In the genomic region with DNA sequence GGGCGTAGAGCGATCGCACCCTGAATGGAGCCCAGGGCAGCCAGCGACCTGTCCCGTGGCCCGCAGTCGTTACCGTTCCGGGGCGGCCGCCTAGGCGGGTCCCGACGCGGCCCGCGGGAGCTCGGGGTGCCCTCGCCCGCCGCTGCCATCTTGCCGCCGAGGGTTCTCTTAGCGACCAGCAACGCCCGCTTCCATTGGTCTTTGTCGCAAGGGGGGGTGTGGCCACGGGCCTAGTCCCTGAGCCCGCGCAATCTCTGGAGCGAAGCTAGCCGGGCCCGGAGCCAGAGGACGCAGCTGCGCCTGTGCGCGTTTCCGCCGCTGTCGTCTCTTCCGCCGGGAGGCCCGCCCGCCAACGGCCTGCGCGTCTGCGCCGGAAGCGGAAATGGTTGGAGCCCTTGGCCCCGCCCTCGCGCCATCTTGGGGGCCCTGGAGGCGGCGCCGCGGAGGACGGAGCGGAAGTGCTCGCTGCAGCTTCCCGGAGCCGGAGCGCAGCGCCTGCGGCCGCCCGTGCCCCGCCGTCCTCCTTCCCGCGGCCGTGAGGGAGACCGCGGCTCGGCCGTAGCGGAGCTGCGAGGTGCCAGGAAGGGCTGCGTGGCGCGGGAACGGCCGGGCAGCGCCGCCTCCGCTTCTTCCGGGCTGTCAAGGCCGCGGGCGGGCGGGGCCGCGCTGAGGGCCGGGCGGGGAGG, we compare ENCODE assay signal across 1 cellular context.
TF ChIP-seq lines count a peak whose summit lies in the region.

A gene (minus strand): TSS at position 170 of the 686 bp plus-strand sequence. CDS start 21 bp downstream, at position 149.
A gene with protein sequence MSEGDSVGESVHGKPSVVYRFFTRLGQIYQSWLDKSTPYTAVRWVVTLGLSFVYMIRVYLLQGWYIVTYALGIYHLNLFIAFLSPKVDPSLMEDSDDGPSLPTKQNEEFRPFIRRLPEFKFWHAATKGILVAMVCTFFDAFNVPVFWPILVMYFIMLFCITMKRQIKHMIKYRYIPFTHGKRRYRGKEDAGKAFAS (plus strand): TSS at position 457 of the 686 bp plus-strand sequence. CDS start 3,950 bp downstream, outside the sequence.

TF ChIP-seq in HepG2, 621 proteins besides CTCF, POLR2A, EP300 and RAD21 (continues in another document):
- TF ChIP-seq, protein P1, sequence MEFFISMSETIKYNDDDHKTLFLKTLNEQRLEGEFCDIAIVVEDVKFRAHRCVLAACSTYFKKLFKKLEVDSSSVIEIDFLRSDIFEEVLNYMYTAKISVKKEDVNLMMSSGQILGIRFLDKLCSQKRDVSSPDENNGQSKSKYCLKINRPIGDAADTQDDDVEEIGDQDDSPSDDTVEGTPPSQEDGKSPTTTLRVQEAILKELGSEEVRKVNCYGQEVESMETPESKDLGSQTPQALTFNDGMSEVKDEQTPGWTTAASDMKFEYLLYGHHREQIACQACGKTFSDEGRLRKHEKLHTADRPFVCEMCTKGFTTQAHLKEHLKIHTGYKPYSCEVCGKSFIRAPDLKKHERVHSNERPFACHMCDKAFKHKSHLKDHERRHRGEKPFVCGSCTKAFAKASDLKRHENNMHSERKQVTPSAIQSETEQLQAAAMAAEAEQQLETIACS (CRISPR knock-in tag; IDR thresholded peaks at IDR 0.05): peak; percentile 73
- TF ChIP-seq, protein P2, sequence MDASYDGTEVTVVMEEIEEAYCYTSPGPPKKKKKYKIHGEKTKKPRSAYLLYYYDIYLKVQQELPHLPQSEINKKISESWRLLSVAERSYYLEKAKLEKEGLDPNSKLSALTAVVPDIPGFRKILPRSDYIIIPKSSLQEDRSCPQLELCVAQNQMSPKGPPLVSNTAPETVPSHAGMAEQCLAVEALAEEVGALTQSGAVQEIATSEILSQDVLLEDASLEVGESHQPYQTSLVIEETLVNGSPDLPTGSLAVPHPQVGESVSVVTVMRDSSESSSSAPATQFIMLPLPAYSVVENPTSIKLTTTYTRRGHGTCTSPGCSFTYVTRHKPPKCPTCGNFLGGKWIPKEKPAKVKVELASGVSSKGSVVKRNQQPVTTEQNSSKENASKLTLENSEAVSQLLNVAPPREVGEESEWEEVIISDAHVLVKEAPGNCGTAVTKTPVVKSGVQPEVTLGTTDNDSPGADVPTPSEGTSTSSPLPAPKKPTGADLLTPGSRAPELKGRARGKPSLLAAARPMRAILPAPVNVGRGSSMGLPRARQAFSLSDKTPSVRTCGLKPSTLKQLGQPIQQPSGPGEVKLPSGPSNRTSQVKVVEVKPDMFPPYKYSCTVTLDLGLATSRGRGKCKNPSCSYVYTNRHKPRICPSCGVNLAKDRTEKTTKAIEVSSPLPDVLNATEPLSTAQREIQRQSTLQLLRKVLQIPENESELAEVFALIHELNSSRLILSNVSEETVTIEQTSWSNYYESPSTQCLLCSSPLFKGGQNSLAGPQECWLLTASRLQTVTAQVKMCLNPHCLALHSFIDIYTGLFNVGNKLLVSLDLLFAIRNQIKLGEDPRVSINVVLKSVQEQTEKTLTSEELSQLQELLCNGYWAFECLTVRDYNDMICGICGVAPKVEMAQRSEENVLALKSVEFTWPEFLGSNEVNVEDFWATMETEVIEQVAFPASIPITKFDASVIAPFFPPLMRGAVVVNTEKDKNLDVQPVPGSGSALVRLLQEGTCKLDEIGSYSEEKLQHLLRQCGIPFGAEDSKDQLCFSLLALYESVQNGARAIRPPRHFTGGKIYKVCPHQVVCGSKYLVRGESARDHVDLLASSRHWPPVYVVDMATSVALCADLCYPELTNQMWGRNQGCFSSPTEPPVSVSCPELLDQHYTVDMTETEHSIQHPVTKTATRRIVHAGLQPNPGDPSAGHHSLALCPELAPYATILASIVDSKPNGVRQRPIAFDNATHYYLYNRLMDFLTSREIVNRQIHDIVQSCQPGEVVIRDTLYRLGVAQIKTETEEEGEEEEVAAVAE (CRISPR knock-in tag; IDR thresholded peaks at IDR 0.05; ENCODE audit: borderline replicate concordance): peak; percentile 99
- TF ChIP-seq ZNF260 (CRISPR knock-in tag; IDR thresholded peaks at IDR 0.05; ENCODE audit: borderline replicate concordance, low read depth): no peak
- peak; percentile 60; the same call in 1 of the 2 replicates for TF ChIP-seq IRF2 (CRISPR knock-in tag; IDR thresholded peaks at IDR 0.05)
- TF ChIP-seq, protein P3, sequence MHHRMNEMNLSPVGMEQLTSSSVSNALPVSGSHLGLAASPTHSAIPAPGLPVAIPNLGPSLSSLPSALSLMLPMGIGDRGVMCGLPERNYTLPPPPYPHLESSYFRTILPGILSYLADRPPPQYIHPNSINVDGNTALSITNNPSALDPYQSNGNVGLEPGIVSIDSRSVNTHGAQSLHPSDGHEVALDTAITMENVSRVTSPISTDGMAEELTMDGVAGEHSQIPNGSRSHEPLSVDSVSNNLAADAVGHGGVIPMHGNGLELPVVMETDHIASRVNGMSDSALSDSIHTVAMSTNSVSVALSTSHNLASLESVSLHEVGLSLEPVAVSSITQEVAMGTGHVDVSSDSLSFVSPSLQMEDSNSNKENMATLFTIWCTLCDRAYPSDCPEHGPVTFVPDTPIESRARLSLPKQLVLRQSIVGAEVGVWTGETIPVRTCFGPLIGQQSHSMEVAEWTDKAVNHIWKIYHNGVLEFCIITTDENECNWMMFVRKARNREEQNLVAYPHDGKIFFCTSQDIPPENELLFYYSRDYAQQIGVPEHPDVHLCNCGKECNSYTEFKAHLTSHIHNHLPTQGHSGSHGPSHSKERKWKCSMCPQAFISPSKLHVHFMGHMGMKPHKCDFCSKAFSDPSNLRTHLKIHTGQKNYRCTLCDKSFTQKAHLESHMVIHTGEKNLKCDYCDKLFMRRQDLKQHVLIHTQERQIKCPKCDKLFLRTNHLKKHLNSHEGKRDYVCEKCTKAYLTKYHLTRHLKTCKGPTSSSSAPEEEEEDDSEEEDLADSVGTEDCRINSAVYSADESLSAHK (CRISPR knock-in tag; IDR thresholded peaks at IDR 0.05; ENCODE audit: borderline replicate concordance): no peak
- TF ChIP-seq MED13 (CRISPR knock-in tag; IDR thresholded peaks at IDR 0.05): no peak; the same call in 1 of the 2 replicates
- TF ChIP-seq THYN1 (CRISPR knock-in tag; IDR thresholded peaks at IDR 0.05; ENCODE audit: borderline replicate concordance, low read depth): no peak
- no peak for TF ChIP-seq TBP (CRISPR knock-in tag; IDR thresholded peaks at IDR 0.05)
- TF ChIP-seq ZSCAN12 (CRISPR knock-in tag; IDR thresholded peaks at IDR 0.05): 0 out of 2 replicates have a peak, but pooled peaks have one; percentile 37
- no peak for TF ChIP-seq NR1H2 (CRISPR knock-in tag; IDR thresholded peaks at IDR 0.05; ENCODE audit: borderline replicate concordance, low read depth)
- TF ChIP-seq, protein P4, sequence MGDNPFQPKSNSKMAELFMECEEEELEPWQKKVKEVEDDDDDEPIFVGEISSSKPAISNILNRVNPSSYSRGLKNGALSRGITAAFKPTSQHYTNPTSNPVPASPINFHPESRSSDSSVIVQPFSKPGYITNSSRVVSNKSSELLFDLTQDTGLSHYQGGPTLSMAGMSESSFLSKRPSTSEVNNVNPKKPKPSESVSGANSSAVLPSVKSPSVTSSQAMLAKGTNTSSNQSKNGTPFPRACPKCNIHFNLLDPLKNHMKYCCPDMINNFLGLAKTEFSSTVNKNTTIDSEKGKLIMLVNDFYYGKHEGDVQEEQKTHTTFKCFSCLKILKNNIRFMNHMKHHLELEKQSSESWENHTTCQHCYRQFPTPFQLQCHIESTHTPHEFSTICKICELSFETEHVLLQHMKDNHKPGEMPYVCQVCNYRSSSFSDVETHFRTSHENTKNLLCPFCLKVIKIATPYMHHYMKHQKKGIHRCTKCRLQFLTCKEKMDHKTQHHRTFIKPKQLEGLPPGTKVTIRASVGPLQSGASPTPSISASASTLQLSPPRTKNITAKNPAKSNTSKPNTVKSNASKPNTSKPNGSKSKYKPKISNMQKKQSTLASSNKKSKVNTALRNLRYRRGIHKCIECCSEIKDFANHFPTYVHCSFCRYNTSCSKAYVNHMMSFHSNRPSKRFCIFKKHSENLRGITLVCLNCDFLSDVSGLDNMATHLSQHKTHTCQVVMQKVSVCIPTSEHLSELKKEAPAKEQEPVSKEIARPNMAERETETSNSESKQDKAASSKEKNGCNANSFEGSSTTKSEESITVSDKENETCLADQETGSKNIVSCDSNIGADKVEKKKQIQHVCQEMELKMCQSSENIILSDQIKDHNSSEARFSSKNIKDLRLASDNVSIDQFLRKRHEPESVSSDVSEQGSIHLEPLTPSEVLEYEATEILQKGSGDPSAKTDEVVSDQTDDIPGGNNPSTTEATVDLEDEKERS (CRISPR knock-in tag; IDR thresholded peaks at IDR 0.05): no peak
- peak; percentile 42; the same call in 1 of the 2 replicates for TF ChIP-seq ZNF264 (CRISPR knock-in tag; IDR thresholded peaks at IDR 0.05)
- TF ChIP-seq, protein P5, sequence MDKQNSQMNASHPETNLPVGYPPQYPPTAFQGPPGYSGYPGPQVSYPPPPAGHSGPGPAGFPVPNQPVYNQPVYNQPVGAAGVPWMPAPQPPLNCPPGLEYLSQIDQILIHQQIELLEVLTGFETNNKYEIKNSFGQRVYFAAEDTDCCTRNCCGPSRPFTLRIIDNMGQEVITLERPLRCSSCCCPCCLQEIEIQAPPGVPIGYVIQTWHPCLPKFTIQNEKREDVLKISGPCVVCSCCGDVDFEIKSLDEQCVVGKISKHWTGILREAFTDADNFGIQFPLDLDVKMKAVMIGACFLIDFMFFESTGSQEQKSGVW (CRISPR knock-in tag; IDR thresholded peaks at IDR 0.05; ENCODE audit: borderline replicate concordance): no peak
- TF ChIP-seq ZNF777 (CRISPR knock-in tag; IDR thresholded peaks at IDR 0.05): no peak; the same call in none of the 2 replicates
- TF ChIP-seq, protein P6, sequence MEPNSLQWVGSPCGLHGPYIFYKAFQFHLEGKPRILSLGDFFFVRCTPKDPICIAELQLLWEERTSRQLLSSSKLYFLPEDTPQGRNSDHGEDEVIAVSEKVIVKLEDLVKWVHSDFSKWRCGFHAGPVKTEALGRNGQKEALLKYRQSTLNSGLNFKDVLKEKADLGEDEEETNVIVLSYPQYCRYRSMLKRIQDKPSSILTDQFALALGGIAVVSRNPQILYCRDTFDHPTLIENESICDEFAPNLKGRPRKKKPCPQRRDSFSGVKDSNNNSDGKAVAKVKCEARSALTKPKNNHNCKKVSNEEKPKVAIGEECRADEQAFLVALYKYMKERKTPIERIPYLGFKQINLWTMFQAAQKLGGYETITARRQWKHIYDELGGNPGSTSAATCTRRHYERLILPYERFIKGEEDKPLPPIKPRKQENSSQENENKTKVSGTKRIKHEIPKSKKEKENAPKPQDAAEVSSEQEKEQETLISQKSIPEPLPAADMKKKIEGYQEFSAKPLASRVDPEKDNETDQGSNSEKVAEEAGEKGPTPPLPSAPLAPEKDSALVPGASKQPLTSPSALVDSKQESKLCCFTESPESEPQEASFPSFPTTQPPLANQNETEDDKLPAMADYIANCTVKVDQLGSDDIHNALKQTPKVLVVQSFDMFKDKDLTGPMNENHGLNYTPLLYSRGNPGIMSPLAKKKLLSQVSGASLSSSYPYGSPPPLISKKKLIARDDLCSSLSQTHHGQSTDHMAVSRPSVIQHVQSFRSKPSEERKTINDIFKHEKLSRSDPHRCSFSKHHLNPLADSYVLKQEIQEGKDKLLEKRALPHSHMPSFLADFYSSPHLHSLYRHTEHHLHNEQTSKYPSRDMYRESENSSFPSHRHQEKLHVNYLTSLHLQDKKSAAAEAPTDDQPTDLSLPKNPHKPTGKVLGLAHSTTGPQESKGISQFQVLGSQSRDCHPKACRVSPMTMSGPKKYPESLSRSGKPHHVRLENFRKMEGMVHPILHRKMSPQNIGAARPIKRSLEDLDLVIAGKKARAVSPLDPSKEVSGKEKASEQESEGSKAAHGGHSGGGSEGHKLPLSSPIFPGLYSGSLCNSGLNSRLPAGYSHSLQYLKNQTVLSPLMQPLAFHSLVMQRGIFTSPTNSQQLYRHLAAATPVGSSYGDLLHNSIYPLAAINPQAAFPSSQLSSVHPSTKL (CRISPR knock-in tag; IDR thresholded peaks at IDR 0.05): no peak
- peak; percentile 62; the same call in 1 of the 2 replicates for TF ChIP-seq REPIN1 (CRISPR knock-in tag; IDR thresholded peaks at IDR 0.05; ENCODE audit: borderline replicate concordance, low read depth)
- TF ChIP-seq, protein P7, sequence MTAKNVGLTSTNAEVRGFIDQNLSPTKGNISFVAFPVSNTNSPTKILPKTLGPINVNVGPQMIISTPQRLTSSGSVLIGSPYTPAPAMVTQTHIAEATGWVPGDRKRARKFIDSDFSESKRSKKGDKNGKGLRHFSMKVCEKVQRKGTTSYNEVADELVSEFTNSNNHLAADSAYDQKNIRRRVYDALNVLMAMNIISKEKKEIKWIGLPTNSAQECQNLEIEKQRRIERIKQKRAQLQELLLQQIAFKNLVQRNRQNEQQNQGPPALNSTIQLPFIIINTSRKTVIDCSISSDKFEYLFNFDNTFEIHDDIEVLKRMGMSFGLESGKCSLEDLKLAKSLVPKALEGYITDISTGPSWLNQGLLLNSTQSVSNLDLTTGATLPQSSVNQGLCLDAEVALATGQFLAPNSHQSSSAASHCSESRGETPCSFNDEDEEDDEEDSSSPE (CRISPR knock-in tag; IDR thresholded peaks at IDR 0.05): peak; percentile 92
- TF ChIP-seq, protein P8, sequence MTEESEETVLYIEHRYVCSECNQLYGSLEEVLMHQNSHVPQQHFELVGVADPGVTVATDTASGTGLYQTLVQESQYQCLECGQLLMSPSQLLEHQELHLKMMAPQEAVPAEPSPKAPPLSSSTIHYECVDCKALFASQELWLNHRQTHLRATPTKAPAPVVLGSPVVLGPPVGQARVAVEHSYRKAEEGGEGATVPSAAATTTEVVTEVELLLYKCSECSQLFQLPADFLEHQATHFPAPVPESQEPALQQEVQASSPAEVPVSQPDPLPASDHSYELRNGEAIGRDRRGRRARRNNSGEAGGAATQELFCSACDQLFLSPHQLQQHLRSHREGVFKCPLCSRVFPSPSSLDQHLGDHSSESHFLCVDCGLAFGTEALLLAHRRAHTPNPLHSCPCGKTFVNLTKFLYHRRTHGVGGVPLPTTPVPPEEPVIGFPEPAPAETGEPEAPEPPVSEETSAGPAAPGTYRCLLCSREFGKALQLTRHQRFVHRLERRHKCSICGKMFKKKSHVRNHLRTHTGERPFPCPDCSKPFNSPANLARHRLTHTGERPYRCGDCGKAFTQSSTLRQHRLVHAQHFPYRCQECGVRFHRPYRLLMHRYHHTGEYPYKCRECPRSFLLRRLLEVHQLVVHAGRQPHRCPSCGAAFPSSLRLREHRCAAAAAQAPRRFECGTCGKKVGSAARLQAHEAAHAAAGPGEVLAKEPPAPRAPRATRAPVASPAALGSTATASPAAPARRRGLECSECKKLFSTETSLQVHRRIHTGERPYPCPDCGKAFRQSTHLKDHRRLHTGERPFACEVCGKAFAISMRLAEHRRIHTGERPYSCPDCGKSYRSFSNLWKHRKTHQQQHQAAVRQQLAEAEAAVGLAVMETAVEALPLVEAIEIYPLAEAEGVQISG (CRISPR knock-in tag; IDR thresholded peaks at IDR 0.05): peak; percentile 91
- TF ChIP-seq KLF6 (CRISPR knock-in tag; IDR thresholded peaks at IDR 0.05): peak; percentile 30; the same call in 1 of the 2 replicates
- TF ChIP-seq, protein P9, sequence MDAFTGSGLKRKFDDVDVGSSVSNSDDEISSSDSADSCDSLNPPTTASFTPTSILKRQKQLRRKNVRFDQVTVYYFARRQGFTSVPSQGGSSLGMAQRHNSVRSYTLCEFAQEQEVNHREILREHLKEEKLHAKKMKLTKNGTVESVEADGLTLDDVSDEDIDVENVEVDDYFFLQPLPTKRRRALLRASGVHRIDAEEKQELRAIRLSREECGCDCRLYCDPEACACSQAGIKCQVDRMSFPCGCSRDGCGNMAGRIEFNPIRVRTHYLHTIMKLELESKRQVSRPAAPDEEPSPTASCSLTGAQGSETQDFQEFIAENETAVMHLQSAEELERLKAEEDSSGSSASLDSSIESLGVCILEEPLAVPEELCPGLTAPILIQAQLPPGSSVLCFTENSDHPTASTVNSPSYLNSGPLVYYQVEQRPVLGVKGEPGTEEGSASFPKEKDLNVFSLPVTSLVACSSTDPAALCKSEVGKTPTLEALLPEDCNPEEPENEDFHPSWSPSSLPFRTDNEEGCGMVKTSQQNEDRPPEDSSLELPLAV (CRISPR knock-in tag; conservative IDR thresholded peaks at IDR 0.05; ENCODE audit: low read depth): no peak
- no peak for TF ChIP-seq HDAC6 (IDR thresholded peaks at IDR 0.05; ENCODE audit: low read depth, low read length)
- TF ChIP-seq HOXD1 (CRISPR knock-in tag; IDR thresholded peaks at IDR 0.05): no peak
- peak; percentile 95 for TF ChIP-seq THAP11 (CRISPR knock-in tag; IDR thresholded peaks at IDR 0.05)
- no peak for TF ChIP-seq CBX1 (IDR thresholded peaks at IDR 0.05; ENCODE audit: low read depth)
- no peak for TF ChIP-seq NFRKB (IDR thresholded peaks at IDR 0.05)
- no peak for TF ChIP-seq SMC3 (IDR thresholded peaks at IDR 0.05; ENCODE audit: low read length)
